Comparison of ENCODE assay signal across 21 cellular contexts in the genomic region with DNA sequence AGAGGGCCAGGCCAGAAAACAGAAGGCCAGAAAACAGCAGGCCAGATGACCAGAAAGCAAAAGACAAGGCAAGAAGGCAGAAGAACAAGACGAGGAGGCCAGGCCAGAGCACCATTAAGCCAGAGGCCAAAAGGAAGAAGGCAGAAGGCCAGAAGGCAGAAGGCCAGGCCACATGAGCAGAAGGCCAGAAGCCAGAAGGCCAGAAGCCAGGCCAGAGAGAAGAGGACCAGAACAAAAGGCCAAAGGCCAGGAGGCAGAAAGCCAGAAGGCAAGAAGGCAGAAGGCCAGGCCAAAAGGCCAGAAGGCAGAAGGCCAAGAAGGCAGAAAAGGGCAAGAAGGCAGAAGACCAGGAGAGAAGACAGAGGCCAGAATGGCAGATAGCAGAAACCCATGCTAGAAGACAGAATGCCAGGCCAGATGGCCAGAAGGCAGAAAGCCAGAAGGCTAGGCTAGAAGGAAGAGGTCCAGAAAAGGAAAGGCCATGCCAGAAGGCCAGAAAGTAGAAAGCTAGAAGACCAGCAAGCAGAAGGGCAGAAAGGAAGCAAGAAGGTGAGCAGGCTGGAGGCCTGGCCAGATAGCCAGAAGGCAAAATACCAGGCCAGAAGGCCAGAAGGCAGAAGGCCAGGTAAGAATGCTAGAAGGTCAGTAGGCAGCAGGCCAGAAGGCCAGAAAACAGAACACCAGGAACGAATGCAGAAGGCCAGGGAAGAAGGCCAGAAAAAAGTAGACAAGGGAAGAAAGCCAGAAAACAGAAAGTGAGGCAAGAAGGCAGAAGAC.
"Had no signal": no experiment of that assay in that cellular context is flagged by ENCODE, and none has a peak within 500 bp of the region (broad histone marks: within the 10 kb centered on the region; RNA-seq: fewer than 3 reads in every experiment).

No MANE protein-coding gene starts in this region.

- DNase-seq: activated CD4-positive, alpha-beta T cell treated with anti-CD3 and anti-CD28 coated beads for 36 hours; activated CD4-positive, CD25-positive, alpha-beta regulatory T cell; activated CD8-positive, alpha-beta memory T cell treated with anti-CD3 and anti-CD28 coated beads, Interleukin-2, amount 10 ng/mL, durations not matched to agents 7 days and 5 days; activated CD8-positive, alpha-beta T cell treated with anti-CD3 and anti-CD28 coated beads, Interleukin-2, amount 10 ng/mL, durations not matched to agents 7 days and 5 days; activated naive CD8-positive, alpha-beta T cell treated with anti-CD3 and anti-CD28 coated beads, Interleukin-2, amount 50 U/mL, for 24 hours; activated T-cell treated with anti-CD3 and anti-CD28 coated beads, Interleukin-2, amount 50 U/mL, for 48 hours; amygdala; effector CD8-positive, alpha-beta T cell; left cardiac atrium; midbrain; naive thymus-derived CD8-positive, alpha-beta T cell; nucleus accumbens; spleen; stimulated activated naive CD4-positive, alpha-beta T cell treated with Interleukin-2 at 50 U/mL for 16 hours; T-helper 1 cell had no signal

- H3K36me3 ChIP-seq: breast epithelium, gastrocnemius medialis, right atrium auricular region, spleen, thoracic aorta had no signal

- H3K4me3 ChIP-seq: breast epithelium, gastrocnemius medialis, hepatocyte, right atrium auricular region, spleen, thoracic aorta had no signal

- H3K27ac ChIP-seq: breast epithelium, hepatocyte, parathyroid adenoma, right atrium auricular region, spleen, thoracic aorta had no signal

- H3K27me3 ChIP-seq: breast epithelium, gastrocnemius medialis, hepatocyte, right atrium auricular region, spleen had no signal

- H3K9me3 ChIP-seq: gastrocnemius medialis had no signal

- H3K4me1 ChIP-seq: breast epithelium, parathyroid adenoma, right atrium auricular region, spleen had no signal

- ATAC-seq: activated CD4-positive, alpha-beta T cell treated with anti-CD3 and anti-CD28 coated beads for 36 hours; activated CD8-positive, alpha-beta memory T cell treated with anti-CD3 and anti-CD28 coated beads, Interleukin-2, amount 10 ng/mL, durations not matched to agents 7 days and 5 days; activated CD8-positive, alpha-beta T cell treated with anti-CD3 and anti-CD28 coated beads, Interleukin-2, amount 10 ng/mL, durations not matched to agents 7 days and 5 days; activated naive CD8-positive, alpha-beta T cell treated with anti-CD3 and anti-CD28 coated beads, Interleukin-2, amount 50 U/mL, for 24 hours; left cardiac atrium; naive thymus-derived CD8-positive, alpha-beta T cell had no signal
